ENCODE assay signal across 10 cellular contexts in the genomic region with DNA sequence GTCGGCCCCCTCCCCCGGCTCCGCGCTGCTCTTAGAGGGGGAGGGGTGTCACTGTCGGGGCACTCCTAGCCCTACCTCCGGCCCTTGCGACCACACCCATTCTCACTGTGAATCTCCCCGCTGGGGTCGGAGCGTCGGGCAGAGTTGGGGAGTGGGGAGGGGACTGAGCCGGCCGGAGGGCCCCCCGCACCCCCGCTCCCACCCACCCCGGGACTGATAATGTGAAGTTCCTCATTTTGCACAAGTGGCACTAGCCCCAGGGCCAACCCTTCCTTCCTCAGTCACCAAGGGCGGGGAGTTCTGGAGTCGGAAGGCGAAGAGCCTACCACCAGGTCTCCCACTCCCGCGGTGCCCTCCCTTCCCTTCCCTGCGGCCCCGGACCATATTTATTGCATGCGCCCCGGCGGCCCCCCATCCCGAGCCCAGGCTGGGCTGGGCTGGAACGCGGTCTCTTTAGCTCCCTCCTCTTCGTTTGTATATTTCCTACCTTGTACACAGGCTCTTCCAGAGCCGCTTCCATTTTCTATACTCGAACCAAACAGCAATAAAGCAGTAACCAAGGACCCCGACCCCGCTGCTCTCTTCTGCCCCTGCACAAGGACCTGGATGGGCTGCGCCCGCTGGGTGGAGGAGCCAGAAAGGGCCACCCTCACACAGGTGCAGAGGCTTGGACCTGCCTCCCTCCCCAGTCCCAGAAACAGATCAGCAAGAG. TPM values are rescaled to one million over a fixed set of nuclear protein-coding genes. Genes with fewer than 3 reads are reported as not detected.
DNase-seq lines count a peak whose midpoint lies in the region; ATAC-seq and TF ChIP-seq lines count a peak whose summit lies in the region.
"Had no signal": no experiment of that assay in that cellular context is flagged by ENCODE, and none has a peak within 500 bp of the region (broad histone marks: within the 10 kb centered on the region; RNA-seq: fewer than 3 reads in every experiment).

No MANE protein-coding gene starts in this region.

- TF ChIP-seq CTCF in upper lobe of left lung (IDR thresholded peaks at IDR 0.05): no peak

- peak overlapping the region; percentile 69 for H3K4me3 Mint-ChIP-seq in memory B cell

- no peaks in the 10 kb centered on the region for H3K9me3 Mint-ChIP-seq in activated naive CD4-positive, alpha-beta T cell treated with anti-CD3 and anti-CD28 coated beads, Interleukin-2, amount 50 U/mL, for 72 hours
- no peaks in the 10 kb centered on the region for H3K9me3 Mint-ChIP-seq in memory B cell

- H3K27me3 Mint-ChIP-seq in memory B cell: peaks cover 5% of the 10 kb centered on the region

- peak overlapping the region; percentile 91 for H3K9ac ChIP-seq in adipocyte (ENCODE audit: low read length)

- intact Hi-C loops in aorta (cut with DNase I): loop anchor here in 1 of 2 donors (5.0 kb wide), 1 partner anchor 293 kb away; no protein-coding TSS in a partner anchor

- no peaks in the 10 kb centered on the region for H3K36me3 ChIP-seq in adipocyte (ENCODE audit: control insufficient read depth, insufficient read depth, low read length, severe bottlenecking)
- peaks cover 0 to 26% (median 11%) of the 10 kb centered on the region in 4 donors for H3K36me3 ChIP-seq in upper lobe of left lung
- no peaks in the 10 kb centered on the region for H3K36me3 ChIP-seq in aorta (ENCODE audit: control insufficient read depth in 1 of 2, insufficient read depth in 2 of 2, low read length in 1 of 2)

- WGBS in upper lobe of left lung, 2 donors: 37 to 65% methylated on average over 18 to 33 of the region's 36 CpGs
- 77 to 79% methylated on average over 36 of the region's 36 CpGs for WGBS in aorta, 2 donors

- H3K4me1 Mint-ChIP-seq in memory B cell: peaks cover 23% of the 10 kb centered on the region

- H3K9me3 ChIP-seq in adipocyte (ENCODE audit: control insufficient read depth, low read length) (no peaks in the 10 kb centered on the region), upper lobe of left lung (no peaks in the 10 kb centered on the region), aorta (ENCODE audit: control insufficient read depth, low read length) (no peaks in the 10 kb centered on the region)

- no peak for DNase-seq in activated naive CD4-positive, alpha-beta T cell treated with anti-CD3 and anti-CD28 coated beads, Interleukin-2, amount 50 U/mL, for 72 hours (ENCODE audit: low spot score in 2 of 2)
- DNase-seq in activated naive CD4-positive, alpha-beta T cell treated with anti-CD3 and anti-CD28 coated beads, Interleukin-2, amount 50 U/mL, for 16 hours: no peak
- DNase-seq in adipocyte (ENCODE audit: low read depth): no peak
- peak; percentile 44 for DNase-seq in memory B cell (ENCODE audit: low spot score in 2 of 2)
- DNase-seq in upper lobe of left lung: peak in 1 of 2 donors; percentile 69
- DNase-seq in NCI-H446 treated with DMSO at 0.1 percent for 48 hours (lab: John Stamatoyannopoulos, UW): no peak
- no peak for DNase-seq in aorta
- DNase-seq: GOT3 had no signal

- H3K4me1 ChIP-seq in adipocyte (ENCODE audit: control insufficient read depth, insufficient read depth, low read length) (peaks cover 49% of the 10 kb centered on the region), upper lobe of left lung (peaks cover 57 to 87% (median 63%) of the 10 kb centered on the region in 4 donors), aorta (ENCODE audit: control insufficient read depth in 1 of 2, insufficient read depth in 2 of 2, low read length in 2 of 2) (no peaks in the 10 kb centered on the region)

- peaks cover 22 to 25% of the 10 kb centered on the region in 2 donors for H3K36me3 Mint-ChIP-seq in activated naive CD4-positive, alpha-beta T cell treated with anti-CD3 and anti-CD28 coated beads, Interleukin-2, amount 50 U/mL, for 72 hours
- peaks cover 10% of the 10 kb centered on the region for H3K36me3 Mint-ChIP-seq in memory B cell

- no peak for TF ChIP-seq EP300 in upper lobe of left lung (IDR thresholded peaks at IDR 0.05)

- H3K27ac ChIP-seq in upper lobe of left lung: peak overlapping the region; percentile 80 to 93 (median 88)
- no peak overlapping the region for H3K27ac ChIP-seq in aorta (ENCODE audit: low read depth in 1 of 2, low read length in 2 of 2)
- H3K27ac ChIP-seq: C4-2B had no signal

- no peak for TF ChIP-seq POLR2A in upper lobe of left lung (IDR thresholded peaks at IDR 0.05)

- ATAC-seq in activated naive CD4-positive, alpha-beta T cell treated with anti-CD3 and anti-CD28 coated beads, Interleukin-2, amount 50 U/mL, for 72 hours: no peak
- peak; percentile 47 for ATAC-seq in memory B cell (ENCODE audit: low read depth)
- ATAC-seq in upper lobe of left lung (ENCODE audit: low FRiP score in 2 of 2): peak in 1 of 2 donors; percentile 8
- ATAC-seq in GM21360 (IDR thresholded peaks at IDR 0.05; ENCODE audit: unreplicated experiment): no peak
- ATAC-seq in aorta (ENCODE audit: low FRiP score): no peak

- H3K27me3 ChIP-seq in adipocyte (replicated peaks; ENCODE audit: control insufficient read depth, insufficient read depth, low read length) (no peaks in the 10 kb centered on the region), upper lobe of left lung (peaks cover 0 to 33% (median 11%) of the 10 kb centered on the region in 4 donors), aorta (ENCODE audit: control insufficient read depth in 1 of 2, insufficient read depth in 2 of 2, low read length in 1 of 2) (no peaks in the 10 kb centered on the region)

- H3K4me3 ChIP-seq in adipocyte (ENCODE audit: low read length) (peak overlapping the region; percentile 1), upper lobe of left lung (peak overlapping the region in 3 of 4 donors; percentile 25 to 76 (median 56)), aorta (ENCODE audit: low read length in 2 of 2) (no peak overlapping the region)

- peak overlapping the region; percentile 35 to 98 for H3K27ac Mint-ChIP-seq in activated naive CD4-positive, alpha-beta T cell treated with anti-CD3 and anti-CD28 coated beads, Interleukin-2, amount 50 U/mL, for 72 hours
- no peak overlapping the region for H3K27ac Mint-ChIP-seq in memory B cell

RNA-seq across cellular contexts. Expression of gene HIC1, which starts 4.4 kb away (rescaled TPM):
- 10 to 100 TPM; 36.8 to 41.8 TPM for total RNA-seq in activated naive CD4-positive, alpha-beta T cell treated with anti-CD3 and anti-CD28 coated beads, Interleukin-2, amount 50 U/mL, for 72 hours
- total RNA-seq in upper lobe of left lung: 10 to 100 TPM in 5 of 6 donors, 1 to 10 TPM in 1; 8.0 to 25.5 (median 19.1) TPM
- total RNA-seq in aorta: 10 to 100 TPM; 27.2 to 69.2 TPM
- 1 to 10 TPM; 1.1 to 2.1 TPM for polyA plus RNA-seq in aorta

RNA-seq across cellular contexts. Expression of gene OVCA2, which starts 17.5 kb away (rescaled TPM):
- 10 to 100 TPM; 21.8 to 30.7 TPM for total RNA-seq in activated naive CD4-positive, alpha-beta T cell treated with anti-CD3 and anti-CD28 coated beads, Interleukin-2, amount 50 U/mL, for 72 hours
- 10 to 100 TPM; 20.1 to 56.1 (median 33.5) TPM for total RNA-seq in upper lobe of left lung
- total RNA-seq in aorta: 10 to 100 TPM; 14.2 to 19.8 TPM
- 10 to 100 TPM; 20.3 to 54.0 TPM for polyA plus RNA-seq in aorta

RNA-seq across cellular contexts. Expression of gene DPH1, which starts 29.3 kb away (rescaled TPM):
- 10 to 100 TPM; 30.5 to 38.0 TPM for total RNA-seq in activated naive CD4-positive, alpha-beta T cell treated with anti-CD3 and anti-CD28 coated beads, Interleukin-2, amount 50 U/mL, for 72 hours
- total RNA-seq in upper lobe of left lung (100 to 1,000 TPM in 1 of 6 donors, 10 to 100 TPM in 5; 28.8 to 129 (median 45.1) TPM), aorta (10 to 100 TPM; 26.1 to 38.8 TPM)
- polyA plus RNA-seq in aorta: 10 to 100 TPM in 1 of 2 donors, 1 to 10 TPM in 1; 6.3 to 62.9 TPM

RNA-seq across cellular contexts. Expression of gene RTN4RL1, which starts 34.1 kb away (rescaled TPM):
- under 1 TPM; 0.06 to 0.07 TPM for total RNA-seq in activated naive CD4-positive, alpha-beta T cell treated with anti-CD3 and anti-CD28 coated beads, Interleukin-2, amount 50 U/mL, for 72 hours
- 1 to 10 TPM; 5.1 to 7.3 (median 6.2) TPM for total RNA-seq in upper lobe of left lung
- total RNA-seq in aorta: 1 to 10 TPM; 2.6 to 5.2 TPM
- polyA plus RNA-seq in aorta: 1 to 10 TPM in 1 of 2 donors, under 1 TPM in 1; 0.25 to 1.8 TPM

Comparison
In these comparisons a context has a peak if more than half of its experiments do, and no peak if none do; other contexts are left out.
1. DNase-seq: peak in memory B cell (2 of 2); none in activated naive CD4-positive, alpha-beta T cell treated with anti-CD3 and anti-CD28 coated beads, Interleukin-2, amount 50 U/mL, for 72 hours (0 of 2), activated naive CD4-positive, alpha-beta T cell treated with anti-CD3 and anti-CD28 coated beads, Interleukin-2, amount 50 U/mL, for 16 hours (single experiment), adipocyte (single experiment), NCI-H446 treated with DMSO at 0.1 percent for 48 hours (single experiment) and aorta (0 of 2).
2. H3K4me3 ChIP-seq: peak in adipocyte (single experiment) and upper lobe of left lung (3 of 4); none in aorta (0 of 2).
3. H3K27ac ChIP-seq: peak in upper lobe of left lung (4 of 4); none in aorta (0 of 2).